Comparison of ENCODE assay signal across 34 cellular contexts in genomic region chr1:32779242-32779641, GRCh38.
"Had no signal": no experiment of that assay in that cellular context is flagged by ENCODE, and none has a peak within 500 bp of the region (broad histone marks: within the 10 kb centered on the region; RNA-seq: fewer than 3 reads in every experiment).

No MANE protein-coding gene starts in this region.

- H3K9me3 Mint-ChIP-seq: mesothelial cell of epicardium; naive thymus-derived CD4-positive, alpha-beta T cell; neural crest cell had no signal

- H3K9me3 ChIP-seq: gastrocnemius medialis, pancreas, prostate gland, sigmoid colon, suprapubic skin, tibial artery, upper lobe of right lung had no signal

- H3K27me3 Mint-ChIP-seq: activated naive CD8-positive, alpha-beta T cell; naive thymus-derived CD4-positive, alpha-beta T cell had no signal

- H3K4me3 Mint-ChIP-seq: activated naive CD8-positive, alpha-beta T cell; mesothelial cell of epicardium; naive thymus-derived CD4-positive, alpha-beta T cell; neural crest cell had no signal

- H3K4me3 ChIP-seq: body of pancreas, gastrocnemius medialis, pancreas, prostate gland, sigmoid colon, suprapubic skin, tibial artery, upper lobe of right lung had no signal

- DNase-seq: activated CD4-positive, alpha-beta T cell treated with anti-CD3 and anti-CD28 coated beads for 4 hours; activated CD4-positive, alpha-beta T cell treated with anti-CD3 and anti-CD28 coated beads, Interleukin-2, amount 50 U/mL, for 48 hours; activated CD8-positive, alpha-beta memory T cell treated with anti-CD3 and anti-CD28 coated beads for 24 hours; activated gamma-delta T cell; aorta; body of pancreas; dermis blood vessel endothelial cell; effector CD4-positive, alpha-beta T cell; erythroblast; gastrocnemius medialis; glutamatergic neuron; left ventricle myocardium superior; naive thymus-derived CD4-positive, alpha-beta T cell; nucleus accumbens; retina; sigmoid colon; small intestine; stimulated activated CD4-positive, alpha-beta T cell treated with anti-CD3 and anti-CD28 coated beads, Interleukin-4, amount 100 ng/mL, for 4 hours; stimulated activated CD8-positive, alpha-beta memory T cell treated with anti-CD3 and anti-CD28 coated beads, Interleukin-4, amount 100 ng/mL, for 48 hours; stimulated activated naive CD4-positive, alpha-beta T cell; T-helper 9 cell; tibial artery; upper lobe of right lung had no signal

- H3K27ac ChIP-seq: body of pancreas, gastrocnemius medialis, pancreas, prostate gland, sigmoid colon, suprapubic skin, tibial artery, upper lobe of right lung, VCaP had no signal

- H3K4me1 Mint-ChIP-seq: neural crest cell had no signal

- H3K27ac Mint-ChIP-seq: mesothelial cell of epicardium had no signal

- ATAC-seq: body of pancreas, left ventricle myocardium superior, pancreas had no signal

- H3K4me1 ChIP-seq: gastrocnemius medialis, prostate gland had no signal

- H3K27me3 ChIP-seq: body of pancreas, gastrocnemius medialis, pancreas, sigmoid colon, suprapubic skin, tibial artery, upper lobe of right lung had no signal

- FAIRE-seq: colon, endometrium, islet of Langerhans, pancreas, small intestine, TTC549 had no signal
